Comparison of ENCODE assay signal across 8 cellular contexts in the genomic region with DNA sequence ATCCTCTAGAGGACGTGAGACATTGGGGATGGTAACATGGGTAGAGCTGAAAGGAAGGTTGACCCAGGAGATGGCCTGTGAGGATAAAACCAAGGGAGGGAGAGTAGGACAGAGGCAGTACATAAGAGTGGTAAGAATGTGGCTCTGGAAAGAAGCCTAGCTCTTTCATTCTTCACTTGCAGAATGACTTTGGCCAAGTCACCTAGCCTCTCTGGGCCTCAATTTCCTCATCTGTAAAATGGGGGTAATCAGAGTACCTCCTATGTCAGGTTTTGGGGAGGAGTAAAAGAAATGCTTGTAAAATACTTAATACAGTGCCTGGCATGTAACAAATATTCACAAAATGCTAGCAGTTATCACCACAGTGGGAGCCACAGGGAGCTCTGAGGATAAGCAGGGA. TPM values are rescaled to one million over a fixed set of nuclear protein-coding genes. Genes with fewer than 3 reads are reported as not detected.
DNase-seq lines count a peak whose midpoint lies in the region; ATAC-seq and TF ChIP-seq lines count a peak whose summit lies in the region.

No MANE protein-coding gene starts in this region.

- peak overlapping the region; percentile 63 to 82 for H3K4me3 ChIP-seq in left lung

- peak overlapping the region; percentile 90 for H3K27ac Mint-ChIP-seq in activated CD4-positive, alpha-beta T cell treated with anti-CD3 and anti-CD28 coated beads, Interleukin-2, amount 10 ng/mL, durations not matched to agents 24 days and 14 days
- peak overlapping the region; percentile 99 for H3K27ac Mint-ChIP-seq in activated naive CD8-positive, alpha-beta T cell treated with anti-CD3 and anti-CD28 coated beads, Interleukin-2, amount 50 U/mL, for 24 hours

- H3K36me3 Mint-ChIP-seq in activated CD4-positive, alpha-beta T cell treated with anti-CD3 and anti-CD28 coated beads, Interleukin-2, amount 10 ng/mL, durations not matched to agents 24 days and 14 days (ENCODE audit: low read depth) = peaks cover 40% of the 10 kb centered on the region
- H3K36me3 Mint-ChIP-seq in activated naive CD8-positive, alpha-beta T cell treated with anti-CD3 and anti-CD28 coated beads, Interleukin-2, amount 50 U/mL, for 24 hours (ENCODE audit: low read depth) = peaks cover 9% of the 10 kb centered on the region

- peaks cover 63% of the 10 kb centered on the region for H3K4me1 Mint-ChIP-seq in activated CD4-positive, alpha-beta T cell treated with anti-CD3 and anti-CD28 coated beads, Interleukin-2, amount 10 ng/mL, durations not matched to agents 24 days and 14 days
- H3K4me1 Mint-ChIP-seq in activated naive CD8-positive, alpha-beta T cell treated with anti-CD3 and anti-CD28 coated beads, Interleukin-2, amount 50 U/mL, for 24 hours = peaks cover 59% of the 10 kb centered on the region

- H3K27me3 ChIP-seq in left lung = no peaks in the 10 kb centered on the region

- peak overlapping the region; percentile 99 for H3K4me3 Mint-ChIP-seq in activated CD4-positive, alpha-beta T cell treated with anti-CD3 and anti-CD28 coated beads, Interleukin-2, amount 10 ng/mL, durations not matched to agents 24 days and 14 days
- H3K4me3 Mint-ChIP-seq in activated naive CD8-positive, alpha-beta T cell treated with anti-CD3 and anti-CD28 coated beads, Interleukin-2, amount 50 U/mL, for 24 hours = peak overlapping the region; percentile 91

- H3K27ac ChIP-seq in left lung (peak overlapping the region; percentile 99 to 100), temporal lobe (ENCODE audit: low read depth, low read length) (peak overlapping the region; percentile 90)

- peaks cover 35 to 61% of the 10 kb centered on the region in 2 donors for H3K4me1 ChIP-seq in left lung

- H3K9me3 Mint-ChIP-seq in activated CD4-positive, alpha-beta T cell treated with anti-CD3 and anti-CD28 coated beads, Interleukin-2, amount 10 ng/mL, durations not matched to agents 24 days and 14 days = no peaks in the 10 kb centered on the region
- no peaks in the 10 kb centered on the region for H3K9me3 Mint-ChIP-seq in activated naive CD8-positive, alpha-beta T cell treated with anti-CD3 and anti-CD28 coated beads, Interleukin-2, amount 50 U/mL, for 24 hours

- no peak for ATAC-seq in activated naive CD8-positive, alpha-beta T cell treated with anti-CD3 and anti-CD28 coated beads, Interleukin-2, amount 50 U/mL, for 24 hours
- ATAC-seq in left lung (no peak), HG03342 (IDR thresholded peaks at IDR 0.05; ENCODE audit: unreplicated experiment) (no peak)

- no peak for TF ChIP-seq CTCF in left lung (IDR thresholded peaks at IDR 0.05)

- peaks cover 2% of the 10 kb centered on the region for H3K27me3 Mint-ChIP-seq in activated CD4-positive, alpha-beta T cell treated with anti-CD3 and anti-CD28 coated beads, Interleukin-2, amount 10 ng/mL, durations not matched to agents 24 days and 14 days
- no peaks in the 10 kb centered on the region for H3K27me3 Mint-ChIP-seq in activated naive CD8-positive, alpha-beta T cell treated with anti-CD3 and anti-CD28 coated beads, Interleukin-2, amount 50 U/mL, for 24 hours

- H3K9me3 ChIP-seq in left lung = no peaks in the 10 kb centered on the region

- DNase-seq in activated CD4-positive, alpha-beta T cell treated with anti-CD3 and anti-CD28 coated beads, Interleukin-2, amount 10 ng/mL, durations not matched to agents 24 days and 14 days = no peak
- no peak for DNase-seq in activated CD4-positive, alpha-beta T cell treated with anti-CD3 and anti-CD28 coated beads for 1 hour
- DNase-seq in activated naive CD8-positive, alpha-beta T cell treated with anti-CD3 and anti-CD28 coated beads, Interleukin-2, amount 50 U/mL, for 24 hours = no peak
- DNase-seq in left lung = no peak
- no peak for DNase-seq in midbrain (lab: John Stamatoyannopoulos, UW)
- DNase-seq in NCI-H2107 treated with DMSO at 0.1 percent for 48 hours (lab: John Stamatoyannopoulos, UW; ENCODE audit: unreplicated experiment) = no peak

- H3K36me3 ChIP-seq in left lung = peaks cover 0 to 10% of the 10 kb centered on the region in 2 donors

- intact Hi-C loops in activated CD4-positive, alpha-beta T cell treated with anti-CD3 and anti-CD28 coated beads, Interleukin-2, amount 10 ng/mL, durations not matched to agents 24 days and 14 days (cut with micrococcal nuclease) = loop anchor here (1.0 to 10.0 kb wide), 6 partner anchors 281 to 606 kb away; a partner anchor contains a TSS
- intact Hi-C loops in left lung (cut with DNase I) = no loop called here

RNA-seq across cellular contexts. Expression of a gene that starts 6.9 kb away (rescaled TPM):
- 121 and 128 TPM in 2 replicates for total RNA-seq in activated CD4-positive, alpha-beta T cell treated with anti-CD3 and anti-CD28 coated beads, Interleukin-2, amount 10 ng/mL, durations not matched to agents 24 days and 14 days
- total RNA-seq in left lung (10 to 100 TPM; 37.6 to 49.2 TPM), temporal lobe (16.2 TPM)

RNA-seq across cellular contexts. Expression of a gene that starts 14.0 kb away (rescaled TPM):
- 6.1 and 7.1 TPM in 2 replicates for total RNA-seq in activated CD4-positive, alpha-beta T cell treated with anti-CD3 and anti-CD28 coated beads, Interleukin-2, amount 10 ng/mL, durations not matched to agents 24 days and 14 days
- total RNA-seq in left lung (1 to 10 TPM; 5.7 to 6.5 TPM), temporal lobe (0.49 TPM)

RNA-seq across cellular contexts. Expression of a gene that starts 16.5 kb away (rescaled TPM):
- 45.2 and 47.5 TPM in 2 replicates for total RNA-seq in activated CD4-positive, alpha-beta T cell treated with anti-CD3 and anti-CD28 coated beads, Interleukin-2, amount 10 ng/mL, durations not matched to agents 24 days and 14 days
- 10 to 100 TPM; 60.5 to 72.6 TPM for total RNA-seq in left lung
- 25.8 TPM for total RNA-seq in temporal lobe

RNA-seq across cellular contexts. Expression of a gene that starts 16.9 kb away (rescaled TPM):
- total RNA-seq in activated CD4-positive, alpha-beta T cell treated with anti-CD3 and anti-CD28 coated beads, Interleukin-2, amount 10 ng/mL, durations not matched to agents 24 days and 14 days = 12.7 and 14.0 TPM in 2 replicates
- total RNA-seq in left lung = 10 to 100 TPM in 1 of 2 donors, 1 to 10 TPM in 1; 9.8 to 12.3 TPM
- total RNA-seq in temporal lobe = 9.6 TPM

RNA-seq across cellular contexts. Expression of a gene that starts 47.7 kb away (rescaled TPM):
- 152 and 158 TPM in 2 replicates for total RNA-seq in activated CD4-positive, alpha-beta T cell treated with anti-CD3 and anti-CD28 coated beads, Interleukin-2, amount 10 ng/mL, durations not matched to agents 24 days and 14 days
- total RNA-seq in left lung (100 to 1,000 TPM in 1 of 2 donors, 10 to 100 TPM in 1; 95.3 to 118 TPM), temporal lobe (285 TPM)
